In the genomic region with DNA sequence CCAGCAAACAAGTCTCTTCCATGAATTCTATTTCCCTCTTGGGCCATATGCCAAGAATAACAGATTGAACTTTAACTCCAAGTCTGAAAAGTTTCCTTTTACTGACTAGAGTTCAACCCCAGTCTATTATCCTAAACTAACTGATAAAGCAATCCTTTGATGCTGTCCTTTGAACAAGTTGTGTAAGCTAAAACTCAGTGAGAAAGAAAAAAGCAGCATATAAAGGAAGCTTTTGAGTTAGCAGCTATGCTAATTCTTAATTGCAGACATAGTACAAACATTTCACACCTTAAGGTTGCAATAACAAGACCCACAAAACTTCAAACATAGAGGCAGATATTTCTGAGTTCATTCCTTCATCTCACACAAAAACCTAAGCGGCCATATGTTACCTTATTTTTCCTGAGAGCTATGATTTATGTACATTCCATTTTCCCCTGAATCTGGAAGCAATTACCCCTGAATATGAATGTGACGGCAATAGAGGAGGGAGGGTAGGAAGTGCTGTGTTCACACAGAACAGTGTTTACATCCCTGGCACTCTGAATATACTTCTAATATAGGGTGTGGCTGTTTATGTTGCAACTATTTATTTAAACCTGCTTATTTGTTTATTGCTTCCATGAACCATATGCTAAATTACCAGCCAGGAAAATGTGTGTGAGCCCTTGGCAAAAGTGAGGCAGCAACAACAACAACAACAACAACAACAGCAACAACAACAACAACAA, we compare ENCODE assay signal across 1 cellular context.
TF ChIP-seq lines count a peak whose summit lies in the region.

No MANE protein-coding gene starts in this region.

TF ChIP-seq in liver, 16 proteins besides CTCF, POLR2A, EP300 and RAD21 (continued from another document):
- peak; percentile 100 for TF ChIP-seq HNF4A (conservative IDR thresholded peaks at IDR 0.05)
- TF ChIP-seq YY1 (IDR thresholded peaks at IDR 0.05), result peak; percentile 64
- TF ChIP-seq JUND (IDR thresholded peaks at IDR 0.05), result peak; percentile 39 to 61
- peak; percentile 86 for TF ChIP-seq SP1 (IDR thresholded peaks at IDR 0.05)
TF ChIP-seq in liver: peak in this region for 14.
